25 cellular contexts compared by ENCODE assay signal in genomic region chr18:79191956-79192355, GRCh38.
"Had no signal": no experiment of that assay in that cellular context is flagged by ENCODE, and none has a peak within 500 bp of the region (broad histone marks: within the 10 kb centered on the region; RNA-seq: fewer than 3 reads in every experiment).

No MANE protein-coding gene starts in this region.

- ATAC-seq: activated CD4-positive, CD25-positive, alpha-beta regulatory T cell treated with anti-CD3 and anti-CD28 coated beads, Interleukin-2, amount 50 U/mL, for 24 hours; mucosa of descending colon had no signal

- H3K4me3 ChIP-seq: coronary artery, left ventricle myocardium inferior, mucosa of descending colon, skin epidermis, suprapubic skin had no signal

- DNase-seq: activated CD4-positive, alpha-beta T cell treated with anti-CD3 and anti-CD28 coated beads, Interleukin-2, amount 50 U/mL, for 4 hours; activated naive CD8-positive, alpha-beta T cell treated with anti-CD3 and anti-CD28 coated beads for 36 hours; amygdala; central memory CD4-positive, alpha-beta T cell; effector CD8-positive, alpha-beta T cell; foreskin keratinocyte; glutamatergic neuron; hypothalamus; left ventricle myocardium inferior; mucosa of descending colon; nucleus accumbens; posterior cingulate gyrus; stimulated activated CD4-positive, alpha-beta T cell treated with anti-CD3 and anti-CD28 coated beads, Interleukin-15, amount 100 ng/mL, for 24 hours; stimulated activated CD4-positive, alpha-beta T cell treated with anti-CD3 and anti-CD28 coated beads, Interleukin-4, amount 100 ng/mL, for 1 hour; stimulated activated naive CD4-positive, alpha-beta T cell; T-helper 9 cell had no signal

- H3K27me3 Mint-ChIP-seq: activated naive CD8-positive, alpha-beta T cell treated with anti-CD3 and anti-CD28 coated beads for 36 hours; brain; memory B cell; type B pancreatic cell had no signal

- H3K27me3 ChIP-seq: foreskin keratinocyte, suprapubic skin had no signal

- H3K9me3 Mint-ChIP-seq: activated naive CD8-positive, alpha-beta T cell treated with anti-CD3 and anti-CD28 coated beads for 36 hours; activated T-helper 1 cell treated with anti-CD3 and anti-CD28 coated beads, Interleukin-12 subunit alpha, Interleukin-12 subunit beta, Interleukin-2, Interleukin-4 antibody, amounts not matched to agents 30 ng/mL and 10 ng/mL and 1 ng/mL, durations not matched to agents 14 hours and 24 hours and 36 hours; memory B cell had no signal

- H3K27ac Mint-ChIP-seq: activated naive CD8-positive, alpha-beta T cell treated with anti-CD3 and anti-CD28 coated beads for 36 hours; activated T-helper 1 cell treated with anti-CD3 and anti-CD28 coated beads, Interleukin-12 subunit alpha, Interleukin-12 subunit beta, Interleukin-2, Interleukin-4 antibody, amounts not matched to agents 30 ng/mL and 10 ng/mL and 1 ng/mL, durations not matched to agents 14 hours and 24 hours and 36 hours; brain; memory B cell; nephron; type B pancreatic cell had no signal

- H3K9me3 ChIP-seq: left ventricle myocardium inferior, mucosa of descending colon, suprapubic skin had no signal

- H3K27ac ChIP-seq: coronary artery, foreskin keratinocyte, left ventricle myocardium inferior, skin epidermis, suprapubic skin had no signal

- H3K4me3 Mint-ChIP-seq: activated naive CD8-positive, alpha-beta T cell treated with anti-CD3 and anti-CD28 coated beads for 36 hours; activated T-helper 1 cell treated with anti-CD3 and anti-CD28 coated beads, Interleukin-12 subunit alpha, Interleukin-12 subunit beta, Interleukin-2, Interleukin-4 antibody, amounts not matched to agents 30 ng/mL and 10 ng/mL and 1 ng/mL, durations not matched to agents 14 hours and 24 hours and 36 hours; brain; memory B cell; nephron; type B pancreatic cell had no signal

- H3K4me1 Mint-ChIP-seq: brain, memory B cell, nephron had no signal

- H3K4me1 ChIP-seq: foreskin keratinocyte, suprapubic skin had no signal
